In the genomic region with DNA sequence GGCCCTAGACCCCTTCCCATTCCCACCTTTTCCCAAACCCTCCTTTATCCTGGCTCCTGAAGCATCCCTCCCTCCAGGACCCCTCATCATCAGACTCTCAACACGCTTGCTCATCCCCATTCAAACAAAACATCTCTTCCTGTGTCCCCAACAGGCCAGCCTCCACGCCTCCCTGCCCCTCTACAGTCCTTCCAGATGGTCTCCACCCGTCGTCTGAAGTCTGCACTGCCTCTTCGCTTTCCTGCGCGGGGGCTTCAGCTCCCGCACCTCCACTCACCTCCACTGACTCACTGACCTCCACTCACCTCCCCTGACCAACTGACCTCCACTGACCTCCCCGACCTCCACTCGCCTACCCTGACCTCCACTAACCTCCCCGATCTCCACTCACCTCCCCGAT, we compare ENCODE assay signal across 33 cellular contexts. TPM values are rescaled to one million over a fixed set of nuclear protein-coding genes. Genes with fewer than 3 reads are reported as not detected.
"Had no signal": no experiment of that assay in that cellular context is flagged by ENCODE, and none has a peak within 500 bp of the region (broad histone marks: within the 10 kb centered on the region; RNA-seq: fewer than 3 reads in every experiment).

No MANE protein-coding gene starts in this region.

- H3K27ac ChIP-seq: brain microvascular endothelial cell, cardiac muscle cell, SJCRH30, VCaP had no signal

- ATAC-seq: Panc1, Right ventricle myocardium inferior, T-helper 17 cell had no signal

- H3K9me3 Mint-ChIP-seq: activated naive CD8-positive, alpha-beta T cell treated with anti-CD3 and anti-CD28 coated beads for 36 hours had no signal

- DNase-seq: activated CD4-positive, alpha-beta memory T cell treated with anti-CD3 and anti-CD28 coated beads for 36 hours; activated CD4-positive, alpha-beta T cell treated with anti-CD3 and anti-CD28 coated beads, Interleukin-2, amount 10 ng/mL, durations not matched to agents 7 days and 5 days; activated CD4-positive, CD25-positive, alpha-beta regulatory T cell; activated gamma-delta T cell treated with Interleukin-2 at 50 U/mL for 16 hours; activated naive CD4-positive, alpha-beta T cell treated with anti-CD3 and anti-CD28 coated beads, Interleukin-2, amount 10 ng/mL, durations not matched to agents 7 days and 5 days; activated naive CD8-positive, alpha-beta T cell treated with anti-CD3 and anti-CD28 coated beads for 36 hours; activated T-cell treated with anti-CD3 and anti-CD28 coated beads for 4 hours; activated T-cell treated with anti-CD3 and anti-CD28 coated beads, Interleukin-2, amount 50 U/mL, for 48 hours; brain microvascular endothelial cell; KG1; MV-4-11; NCI-H1092 treated with DMSO at 0.1 percent for 48 hours; NCI-H1417 treated with DMSO at 0.1 percent for 48 hours; NCI-H1694; NCI-H2029; NCI-H2107; NCI-H2171 treated with DMSO at 0.1 percent for 48 hours; NCI-H226; NCI-H526; NCI-H774; OCI-M1; RPMI8226; SJCRH30; SK-N-SH; T-helper 17 cell had no signal

- H3K9ac ChIP-seq: SK-N-SH had no signal

- H3K4me3 Mint-ChIP-seq: activated CD4-positive, alpha-beta memory T cell treated with anti-CD3 and anti-CD28 coated beads for 36 hours; activated CD4-positive, alpha-beta T cell treated with anti-CD3 and anti-CD28 coated beads, Interleukin-2, amount 10 ng/mL, durations not matched to agents 7 days and 5 days; activated naive CD4-positive, alpha-beta T cell treated with anti-CD3 and anti-CD28 coated beads, Interleukin-2, amount 10 ng/mL, durations not matched to agents 7 days and 5 days; activated naive CD8-positive, alpha-beta T cell treated with anti-CD3 and anti-CD28 coated beads for 36 hours; IgD-negative memory B cell; T-helper 17 cell had no signal

- H3K36me3 ChIP-seq: brain microvascular endothelial cell, cardiac muscle cell, SJCRH30 had no signal

- H3K27me3 ChIP-seq: brain microvascular endothelial cell, cardiac muscle cell had no signal

- H3K4me1 ChIP-seq: SJCRH30 had no signal

- H3K27ac Mint-ChIP-seq: activated CD4-positive, alpha-beta memory T cell treated with anti-CD3 and anti-CD28 coated beads for 36 hours; activated CD4-positive, alpha-beta T cell treated with anti-CD3 and anti-CD28 coated beads, Interleukin-2, amount 10 ng/mL, durations not matched to agents 7 days and 5 days; activated naive CD4-positive, alpha-beta T cell treated with anti-CD3 and anti-CD28 coated beads, Interleukin-2, amount 10 ng/mL, durations not matched to agents 7 days and 5 days; activated naive CD8-positive, alpha-beta T cell treated with anti-CD3 and anti-CD28 coated beads for 36 hours; activated T-helper 2 cell treated with anti-CD3 and anti-CD28 coated beads, Interferon-gamma antibody, Interleukin-2, Interleukin-4, amounts not matched to agents 10 μg/mL and 5 μg/mL and 100 μg/mL, durations not matched to agents 14 hours and 24 hours and 36 hours; IgD-negative memory B cell; T-helper 17 cell had no signal

- H3K9me3 ChIP-seq: SJCRH30, SK-N-SH had no signal

- H3K36me3 Mint-ChIP-seq: activated naive CD4-positive, alpha-beta T cell treated with anti-CD3 and anti-CD28 coated beads, Interleukin-2, amount 10 ng/mL, durations not matched to agents 7 days and 5 days; activated naive CD8-positive, alpha-beta T cell treated with anti-CD3 and anti-CD28 coated beads for 36 hours; IgD-negative memory B cell had no signal

- H3K27me3 Mint-ChIP-seq: activated CD4-positive, alpha-beta memory T cell treated with anti-CD3 and anti-CD28 coated beads for 36 hours; T-helper 17 cell had no signal

- H3K4me1 Mint-ChIP-seq: activated naive CD8-positive, alpha-beta T cell treated with anti-CD3 and anti-CD28 coated beads for 36 hours; IgD-negative memory B cell had no signal

- H3K4me3 ChIP-seq: cardiac muscle cell, SJCRH30 had no signal

RNA-seq across cellular contexts. Expression of gene JAKMIP1, which starts 39.8 kb away (rescaled TPM):
- total RNA-seq: LHCN-M2, M059J, Right ventricle myocardium inferior, SJCRH30 had no signal
